ENCODE assay signal across 16 cellular contexts in genomic region chr15:81038975-81039607, GRCh38. TPM values are rescaled to one million over a fixed set of nuclear protein-coding genes. Genes with fewer than 3 reads are reported as not detected.
DNase-seq lines count a peak whose midpoint lies in the region; ATAC-seq and TF ChIP-seq lines count a peak whose summit lies in the region.
"Had no signal": no experiment of that assay in that cellular context is flagged by ENCODE, and none has a peak within 500 bp of the region (broad histone marks: within the 10 kb centered on the region; RNA-seq: fewer than 3 reads in every experiment).

No MANE protein-coding gene starts in this region.

- H3K36me3 Mint-ChIP-seq in activated T-cell treated with anti-CD3 and anti-CD28 coated beads, Interleukin-2, amount 50 U/mL, for 72 hours (ENCODE audit: insufficient read depth in 2 of 2), result no peaks in the 10 kb centered on the region
- no peaks in the 10 kb centered on the region for H3K36me3 Mint-ChIP-seq in stimulated activated effector memory CD8-positive, alpha-beta T cell treated with anti-CD3 and anti-CD28 coated beads, Interleukin-12 subunit alpha, Interleukin-12 subunit beta, amount 100 ng/mL, for 72 hours
- no peaks in the 10 kb centered on the region for H3K36me3 Mint-ChIP-seq in type B pancreatic cell

- no peaks in the 10 kb centered on the region for H3K9me3 Mint-ChIP-seq in activated T-cell treated with anti-CD3 and anti-CD28 coated beads, Interleukin-2, amount 50 U/mL, for 72 hours
- H3K9me3 Mint-ChIP-seq in stimulated activated effector memory CD8-positive, alpha-beta T cell treated with anti-CD3 and anti-CD28 coated beads, Interleukin-12 subunit alpha, Interleukin-12 subunit beta, amount 100 ng/mL, for 72 hours, result no peaks in the 10 kb centered on the region
- H3K9me3 Mint-ChIP-seq in type B pancreatic cell, result no peaks in the 10 kb centered on the region

- no peak for TF ChIP-seq EP300 in gastroesophageal sphincter (IDR thresholded peaks at IDR 0.05)

- peaks cover 0 to 3% (median 0%) of the 10 kb centered on the region in 3 donors for H3K4me1 ChIP-seq in gastroesophageal sphincter
- H3K4me1 ChIP-seq: Peyer's patch, tibial artery had no signal

- H3K4me3 ChIP-seq in gastroesophageal sphincter, result no peak overlapping the region
- H3K4me3 ChIP-seq: Peyer's patch, tibial artery had no signal

- TF ChIP-seq CTCF in gastroesophageal sphincter (IDR thresholded peaks at IDR 0.05) (no peak), type B pancreatic cell (conservative IDR thresholded peaks at IDR 0.05) (no peak)

- H3K9me3 ChIP-seq in gastroesophageal sphincter, result no peaks in the 10 kb centered on the region
- H3K9me3 ChIP-seq: Peyer's patch, tibial artery had no signal

- H3K27me3 Mint-ChIP-seq in activated T-cell treated with anti-CD3 and anti-CD28 coated beads, Interleukin-2, amount 50 U/mL, for 72 hours (ENCODE audit: low read depth), result no peaks in the 10 kb centered on the region
- H3K27me3 Mint-ChIP-seq in type B pancreatic cell, result no peaks in the 10 kb centered on the region

- peak overlapping the region in 1 of 4 donors; percentile 47 for H3K27ac ChIP-seq in gastroesophageal sphincter
- H3K27ac ChIP-seq: Peyer's patch, tibial artery had no signal

- 57 to 67% methylated on average over 4 of the region's 4 CpGs for whole genome bisulfite sequencing in gastroesophageal sphincter (ENCODE audit: low coverage in 1 of 2), 2 donors

- H3K27me3 ChIP-seq in gastroesophageal sphincter, result no peaks in the 10 kb centered on the region
- H3K27me3 ChIP-seq: Peyer's patch, tibial artery had no signal

- DNase-seq in activated T-cell treated with anti-CD3 and anti-CD28 coated beads, Interleukin-2, amount 50 U/mL, for 72 hours, result no peak
- no peak for DNase-seq in activated T-cell treated with anti-CD3 and anti-CD28 coated beads, Interleukin-2, amount 50 U/mL, for 1 hour
- DNase-seq in UCSD-AML1 (lab: John Stamatoyannopoulos, UW; ENCODE audit: unreplicated experiment), result peak; percentile 70
- no peak for DNase-seq in stimulated activated effector memory CD8-positive, alpha-beta T cell treated with anti-CD3 and anti-CD28 coated beads, Interleukin-12 subunit alpha, Interleukin-12 subunit beta, amount 100 ng/mL, for 72 hours (ENCODE audit: low spot score in 2 of 2)
- no peak for DNase-seq in type B pancreatic cell (ENCODE audit: extremely low spot score, unreplicated experiment)
- no peak for DNase-seq in G401 (ENCODE audit: low spot score)
- DNase-seq: ACHN, activated T-cell treated with anti-CD3 and anti-CD28 coated beads for 4 hours, DMS79 treated with DMSO at 0.1 percent for 48 hours, erythroblast, NCI-H1092, Peyer's patch had no signal

- no peaks in the 10 kb centered on the region for H3K36me3 ChIP-seq in gastroesophageal sphincter
- H3K36me3 ChIP-seq: Peyer's patch, tibial artery had no signal

- in situ Hi-C loops in G401 (cut with HindIII; ENCODE audit: low sequenced_read_pairs), result no loop called here

- peak overlapping the region; percentile 34 for H3K27ac Mint-ChIP-seq in activated T-cell treated with anti-CD3 and anti-CD28 coated beads, Interleukin-2, amount 50 U/mL, for 72 hours
- peak overlapping the region; percentile 60 for H3K27ac Mint-ChIP-seq in stimulated activated effector memory CD8-positive, alpha-beta T cell treated with anti-CD3 and anti-CD28 coated beads, Interleukin-12 subunit alpha, Interleukin-12 subunit beta, amount 100 ng/mL, for 72 hours
- no peak overlapping the region for H3K27ac Mint-ChIP-seq in type B pancreatic cell

- peaks cover 7% of the 10 kb centered on the region for H3K4me1 Mint-ChIP-seq in activated T-cell treated with anti-CD3 and anti-CD28 coated beads, Interleukin-2, amount 50 U/mL, for 72 hours (ENCODE audit: low read depth)
- peaks cover 8% of the 10 kb centered on the region for H3K4me1 Mint-ChIP-seq in stimulated activated effector memory CD8-positive, alpha-beta T cell treated with anti-CD3 and anti-CD28 coated beads, Interleukin-12 subunit alpha, Interleukin-12 subunit beta, amount 100 ng/mL, for 72 hours
- peaks cover 11% of the 10 kb centered on the region for H3K4me1 Mint-ChIP-seq in type B pancreatic cell (ENCODE audit: unreplicated experiment)

- peak overlapping the region in 1 of 2 donors; percentile 11 for H3K4me3 Mint-ChIP-seq in activated T-cell treated with anti-CD3 and anti-CD28 coated beads, Interleukin-2, amount 50 U/mL, for 72 hours
- H3K4me3 Mint-ChIP-seq in stimulated activated effector memory CD8-positive, alpha-beta T cell treated with anti-CD3 and anti-CD28 coated beads, Interleukin-12 subunit alpha, Interleukin-12 subunit beta, amount 100 ng/mL, for 72 hours, result peak overlapping the region; percentile 8
- no peak overlapping the region for H3K4me3 Mint-ChIP-seq in type B pancreatic cell

- ATAC-seq in activated T-cell treated with anti-CD3 and anti-CD28 coated beads, Interleukin-2, amount 50 U/mL, for 72 hours (replicated peaks in 1 of 2), result peak in 1 of 2 donors; percentile 9
- ATAC-seq in gastroesophageal sphincter (peak; percentile 71), GM19397 (IDR thresholded peaks at IDR 0.05; ENCODE audit: unreplicated experiment) (no peak)
- peak; percentile 61 for ATAC-seq in stimulated activated effector memory CD8-positive, alpha-beta T cell treated with anti-CD3 and anti-CD28 coated beads, Interleukin-12 subunit alpha, Interleukin-12 subunit beta, amount 100 ng/mL, for 72 hours
- ATAC-seq: naive thymus-derived CD4-positive, alpha-beta T cell had no signal

- TF ChIP-seq POLR2A in gastroesophageal sphincter (IDR thresholded peaks at IDR 0.05), result no peak

RNA-seq across cellular contexts. Expression of gene TLNRD1, which starts 38.4 kb away (rescaled TPM):
- total RNA-seq in activated T-cell treated with anti-CD3 and anti-CD28 coated beads, Interleukin-2, amount 50 U/mL, for 72 hours, result 10 to 100 TPM; 11.3 to 17.2 TPM
- total RNA-seq in gastroesophageal sphincter, result 10 to 100 TPM; 17.0 to 31.9 (median 25.9) TPM
- 16.7 and 20.1 TPM in 2 replicates for total RNA-seq in type B pancreatic cell (ENCODE audit: low replicate concordance)
- 40.7 and 42.6 TPM in 2 replicates for total RNA-seq in G401 (2014; rRNA removed; shearing (Covaris generic))

RNA-seq across cellular contexts. Expression of gene MESD, which starts 49.5 kb away (rescaled TPM):
- 10 to 100 TPM; 19.6 to 23.8 TPM for total RNA-seq in activated T-cell treated with anti-CD3 and anti-CD28 coated beads, Interleukin-2, amount 50 U/mL, for 72 hours
- 10 to 100 TPM; 16.2 to 26.9 (median 20.1) TPM for total RNA-seq in gastroesophageal sphincter
- total RNA-seq in type B pancreatic cell (ENCODE audit: low replicate concordance), result 30.7 and 36.6 TPM in 2 replicates
- total RNA-seq in G401 (2014; rRNA removed; shearing (Covaris generic)), result 25.1 and 29.6 TPM in 2 replicates
